Comparison of ENCODE assay signal across 18 cellular contexts in genomic region chr11:33539659-33540249, GRCh38.
DNase-seq lines count a peak whose midpoint lies in the region; ATAC-seq, FAIRE-seq and TF ChIP-seq lines count a peak whose summit lies in the region.
"Had no signal": no experiment of that assay in that cellular context is flagged by ENCODE, and none has a peak within 500 bp of the region (broad histone marks: within the 10 kb centered on the region; RNA-seq: fewer than 3 reads in every experiment).

No MANE protein-coding gene starts in this region.

- H2BK15ac ChIP-seq in mesenchymal stem cell (ENCODE audit: low read depth, poor library complexity, severe bottlenecking) = no peak overlapping the region

- TF ChIP-seq CTCF in HFFc6 (IDR thresholded peaks at IDR 0.05) = no peak
- TF ChIP-seq CTCF in left lung (IDR thresholded peaks at IDR 0.05) = no peak

- H3K79me1 ChIP-seq in mesenchymal stem cell (replicated peaks; ENCODE audit: low read length, poor library complexity, severe bottlenecking) = peaks cover 7% of the 10 kb centered on the region

- H3K9me3 ChIP-seq in BLaER1 treated with 17β-estradiol and CSF1 and Interleukin-3, amounts not matched to agents 10 nM and 100 nM (replicated peaks in 1 of 11) = peaks cover 0 to 8% (median 5%) of the 10 kb centered on the region in 11 experiments; a peak in 7 of 22 replicates
- peaks cover 5% of the 10 kb centered on the region for H3K9me3 ChIP-seq in mesenchymal stem cell (ENCODE audit: control insufficient read depth, low read length)
- peaks cover 0 to 2% of the 10 kb centered on the region in 2 donors for H3K9me3 ChIP-seq in left lung
- H3K9me3 ChIP-seq: HAP-1 had no signal

- no peak overlapping the region for H3K4ac ChIP-seq in mesenchymal stem cell (ENCODE audit: low read depth in 1 of 2, low read length in 2 of 2)

- no peak for DNase-seq in HFFc6
- peak; percentile 20 for DNase-seq in dermis blood vessel endothelial cell
- no peak for DNase-seq in mesenchymal stem cell
- DNase-seq in RCC 7860 (ENCODE audit: low spot score) = no peak
- DNase-seq in left lung = no peak
- DNase-seq in SHP77 treated with DMSO at 0.1 percent for 48 hours (lab: John Stamatoyannopoulos, UW) = no peak
- DNase-seq in natural killer cell treated with Interleukin-12 subunit alpha and Interleukin-12 subunit beta and Interleukin-15 and Interleukin-18, amount 100 ng/mL, for 72 hours (ENCODE audit: low spot score) = no peak
- DNase-seq: CD4-positive, alpha-beta T cell; NCI-H1105 treated with DMSO at 0.1 percent for 48 hours; NCI-H1694 treated with DMSO at 0.1 percent for 48 hours; NCI-H2107; NCI-H2227 treated with DMSO at 0.1 percent for 48 hours; NCI-H526; NK-92 treated with Interleukin-12 subunit alpha and Interleukin-12 subunit beta, amount 100 ng/mL, for 24 hours; OCI-M1 had no signal

- H2BK5ac ChIP-seq in mesenchymal stem cell (ENCODE audit: low read depth, low read length, poor library complexity, severe bottlenecking) = no peak overlapping the region

- H2AFZ ChIP-seq in mesenchymal stem cell (ENCODE audit: low read depth, low read length) = no peak overlapping the region

- 92% methylated on average over 2 of the region's 4 CpGs for WGBS in mesenchymal stem cell

- FAIRE-seq in RCC 7860 (lab: Jason Lieb, UNC) = no peak

- no peak overlapping the region for H3K14ac ChIP-seq in mesenchymal stem cell (ENCODE audit: low read length in 2 of 2)

- H3K9me3 Mint-ChIP-seq in HFFc6 = peaks cover 3% of the 10 kb centered on the region; the same call in 1 of the 2 replicates
- H3K9me3 Mint-ChIP-seq in natural killer cell treated with Interleukin-12 subunit alpha and Interleukin-12 subunit beta and Interleukin-15 and Interleukin-18, amount 100 ng/mL, for 72 hours = peaks cover 3% of the 10 kb centered on the region
- H3K9me3 Mint-ChIP-seq: CD4-positive, alpha-beta T cell had no signal

- no peak overlapping the region for H4K91ac ChIP-seq in mesenchymal stem cell (ENCODE audit: low read length)

- no peaks in the 10 kb centered on the region for H3K36me3 ChIP-seq in BLaER1 treated with 17β-estradiol and CSF1 and Interleukin-3, amounts not matched to agents 10 nM and 100 nM
- H3K36me3 ChIP-seq in mesenchymal stem cell (ENCODE audit: control insufficient read depth in 1 of 2, insufficient read depth in 2 of 2, low read depth in 1 of 2, low read length in 2 of 2) (peaks cover 5 to 30% of the 10 kb centered on the region in 2 experiments), left lung (no peaks in the 10 kb centered on the region)
- H3K36me3 ChIP-seq: HAP-1 had no signal

- no peak overlapping the region for H3K23ac ChIP-seq in mesenchymal stem cell (ENCODE audit: low read length in 2 of 2)

- H3K4me3 ChIP-seq in BLaER1 treated with 17β-estradiol and CSF1 and Interleukin-3, amounts not matched to agents 10 nM and 100 nM = no peak overlapping the region
- peak overlapping the region in 1 of 2 experiments; percentile 49 for H3K4me3 ChIP-seq in mesenchymal stem cell (ENCODE audit: insufficient read depth in 1 of 2, low read depth in 1 of 2, low read length in 2 of 2)
- no peak overlapping the region for H3K4me3 ChIP-seq in left lung
- H3K4me3 ChIP-seq: HAP-1 had no signal

- peaks cover 65% of the 10 kb centered on the region for H3K4me1 Mint-ChIP-seq in HFFc6 (ENCODE audit: low read depth)
- H3K4me1 Mint-ChIP-seq in natural killer cell treated with Interleukin-12 subunit alpha and Interleukin-12 subunit beta and Interleukin-15 and Interleukin-18, amount 100 ng/mL, for 72 hours (ENCODE audit: low read depth in 2 of 2) = peaks cover 4 to 6% of the 10 kb centered on the region in 2 donors

- no peak overlapping the region for H2BK12ac ChIP-seq in mesenchymal stem cell (ENCODE audit: low read length in 2 of 2)

- peak overlapping the region in 6 of 11 experiments; percentile 1 to 15 (median 8); a peak in 5 of 22 replicates for H3K4me2 ChIP-seq in BLaER1 treated with 17β-estradiol and CSF1 and Interleukin-3, amounts not matched to agents 10 nM and 100 nM
- H3K4me2 ChIP-seq in mesenchymal stem cell (ENCODE audit: low read length, poor library complexity, severe bottlenecking) = no peak overlapping the region

- peak overlapping the region; percentile 47 for H3K4me3 Mint-ChIP-seq in HFFc6
- H3K4me3 Mint-ChIP-seq in natural killer cell treated with Interleukin-12 subunit alpha and Interleukin-12 subunit beta and Interleukin-15 and Interleukin-18, amount 100 ng/mL, for 72 hours = no peak overlapping the region
- H3K4me3 Mint-ChIP-seq: CD4-positive, alpha-beta T cell had no signal

- H2AK5ac ChIP-seq in mesenchymal stem cell (ENCODE audit: low read length, severe bottlenecking) = no peak overlapping the region

- H3K36me3 Mint-ChIP-seq in HFFc6 (ENCODE audit: low read depth) = peaks cover 33% of the 10 kb centered on the region
- no peaks in the 10 kb centered on the region for H3K36me3 Mint-ChIP-seq in natural killer cell treated with Interleukin-12 subunit alpha and Interleukin-12 subunit beta and Interleukin-15 and Interleukin-18, amount 100 ng/mL, for 72 hours

- no peak overlapping the region for H3K27ac ChIP-seq in BLaER1 treated with 17β-estradiol and CSF1 and Interleukin-3, amounts not matched to agents 10 nM and 100 nM
- H3K27ac ChIP-seq in mesenchymal stem cell (ENCODE audit: low read length, poor library complexity, severe bottlenecking) (no peak overlapping the region), left lung (no peak overlapping the region)

- intact Hi-C loops in left lung (cut with DNase I) = no loop called here

- H3K9ac ChIP-seq in BLaER1 treated with 17β-estradiol and CSF1 and Interleukin-3, amounts not matched to agents 10 nM and 100 nM = no peak overlapping the region
- peak overlapping the region; percentile 53 for H3K9ac ChIP-seq in mesenchymal stem cell (ENCODE audit: low read length)

- H3K18ac ChIP-seq in mesenchymal stem cell (ENCODE audit: low read depth in 1 of 2, low read length in 2 of 2) = no peak overlapping the region

- H4K8ac ChIP-seq in mesenchymal stem cell (ENCODE audit: low read length) = no peak overlapping the region

- H4K20me1 ChIP-seq in BLaER1 treated with 17β-estradiol and CSF1 and Interleukin-3, amounts not matched to agents 10 nM and 100 nM = no peaks in the 10 kb centered on the region

- H3K27me3 ChIP-seq in BLaER1 treated with 17β-estradiol and CSF1 and Interleukin-3, amounts not matched to agents 10 nM and 100 nM = no peaks in the 10 kb centered on the region
- H3K27me3 ChIP-seq in mesenchymal stem cell (ENCODE audit: control insufficient read depth in 1 of 2, insufficient read depth in 1 of 2, low read length in 2 of 2) = no peaks in the 10 kb centered on the region
- peaks cover 0 to 7% of the 10 kb centered on the region in 2 donors for H3K27me3 ChIP-seq in left lung

- H2BK120ac ChIP-seq in mesenchymal stem cell (ENCODE audit: low read depth, low read length) = no peak overlapping the region

- H3K27me3 Mint-ChIP-seq in HFFc6 (ENCODE audit: insufficient read depth) = no peaks in the 10 kb centered on the region
- peaks cover 6 to 22% of the 10 kb centered on the region in 2 donors for H3K27me3 Mint-ChIP-seq in natural killer cell treated with Interleukin-12 subunit alpha and Interleukin-12 subunit beta and Interleukin-15 and Interleukin-18, amount 100 ng/mL, for 72 hours

- no peak for ATAC-seq in left lung
- ATAC-seq in natural killer cell treated with Interleukin-12 subunit alpha and Interleukin-12 subunit beta and Interleukin-15 and Interleukin-18, amount 100 ng/mL, for 72 hours = no peak

- H3K4me1 ChIP-seq in BLaER1 treated with 17β-estradiol and CSF1 and Interleukin-3, amounts not matched to agents 10 nM and 100 nM = peaks cover 0 to 17% (median 13%) of the 10 kb centered on the region in 10 experiments; a peak in 8 of 20 replicates
- peaks cover 2% of the 10 kb centered on the region for H3K4me1 ChIP-seq in mesenchymal stem cell (ENCODE audit: control insufficient read depth, insufficient read depth, low read depth, low read length)
- no peaks in the 10 kb centered on the region for H3K4me1 ChIP-seq in left lung
- H3K4me1 ChIP-seq: HAP-1 had no signal

- peak overlapping the region; percentile 74 for H3K27ac Mint-ChIP-seq in HFFc6
- H3K27ac Mint-ChIP-seq in natural killer cell treated with Interleukin-12 subunit alpha and Interleukin-12 subunit beta and Interleukin-15 and Interleukin-18, amount 100 ng/mL, for 72 hours = no peak overlapping the region
- H3K27ac Mint-ChIP-seq: CD4-positive, alpha-beta T cell; IgD-negative memory B cell had no signal
